ENCODE assay signal across 28 cellular contexts in genomic region chr13:36925603-36926002, GRCh38. TPM values are rescaled to one million over a fixed set of nuclear protein-coding genes. Genes with fewer than 3 reads are reported as not detected.
"Had no signal": no experiment of that assay in that cellular context is flagged by ENCODE, and none has a peak within 500 bp of the region (broad histone marks: within the 10 kb centered on the region; RNA-seq: fewer than 3 reads in every experiment).

No MANE protein-coding gene starts in this region.

- ATAC-seq: activated CD4-positive, alpha-beta T cell treated with anti-CD3 and anti-CD28 coated beads for 36 hours; activated T-helper 17 cell treated with anti-CD3 and anti-CD28 coated beads, Interleukin-2, amount 50 U/mL, for 72 hours; T-helper 17 cell had no signal

- H3K9me3 ChIP-seq: colonic mucosa, Peyer's patch had no signal

- H3K4me1 ChIP-seq: colonic mucosa, Peyer's patch had no signal

- H3K4me3 ChIP-seq: cardiac muscle cell, colonic mucosa, Peyer's patch had no signal

- H3K27me3 ChIP-seq: brain microvascular endothelial cell, cardiac muscle cell, colonic mucosa, Peyer's patch had no signal

- H3K36me3 ChIP-seq: brain microvascular endothelial cell, cardiac muscle cell, colonic mucosa, Peyer's patch had no signal

- H3K27ac ChIP-seq: brain microvascular endothelial cell, cardiac muscle cell, colonic mucosa, Peyer's patch had no signal

- DNase-seq: activated CD4-positive, alpha-beta memory T cell treated with anti-CD3 and anti-CD28 coated beads, Interleukin-2, amount 10 ng/mL, durations not matched to agents 7 days and 5 days; activated CD4-positive, alpha-beta T cell treated with anti-CD3 and anti-CD28 coated beads for 36 hours; activated CD4-positive, alpha-beta T cell treated with anti-CD3 and anti-CD28 coated beads, Interleukin-2, amount 50 U/mL, for 1 hour; activated gamma-delta T cell; activated naive CD4-positive, alpha-beta T cell treated with anti-CD3 and anti-CD28 coated beads for 36 hours; activated T-cell treated with anti-CD3 and anti-CD28 coated beads for 4 hours; activated T-cell treated with anti-CD3 and anti-CD28 coated beads, Interleukin-2, amount 50 U/mL, for 48 hours; amygdala; brain microvascular endothelial cell; colonic mucosa; KG1; NCI-H1048; NCI-H146; NCI-H187 treated with DMSO at 0.1 percent for 48 hours; NCI-H2081 treated with DMSO at 0.1 percent for 48 hours; NCI-H2171; NCI-H2227 treated with DMSO at 0.1 percent for 48 hours; NCI-H446 treated with DMSO at 0.1 percent for 48 hours; NCI-H524 treated with DMSO at 0.1 percent for 48 hours; NCI-H748 treated with DMSO at 0.1 percent for 48 hours; NK-92 treated with Interleukin-12 subunit alpha and Interleukin-12 subunit beta, amount 100 ng/mL, for 24 hours; Peyer's patch; SHP77; T-helper 17 cell; T-helper 9 cell had no signal

RNA-seq across cellular contexts. Expression of gene SMAD9, which starts 5.6 kb away (rescaled TPM):
- total RNA-seq: activated CD4-positive, alpha-beta memory T cell treated with anti-CD3 and anti-CD28 coated beads, Interleukin-2, amount 10 ng/mL, durations not matched to agents 7 days and 5 days; activated CD8-positive, alpha-beta memory T cell treated with anti-CD3 and anti-CD28 coated beads for 36 hours; T-helper 17 cell had no signal
